24 cellular contexts compared by ENCODE assay signal in genomic region chr3:54563661-54564200, GRCh38.
"Had no signal": no experiment of that assay in that cellular context is flagged by ENCODE, and none has a peak within 500 bp of the region (broad histone marks: within the 10 kb centered on the region; RNA-seq: fewer than 3 reads in every experiment).

No MANE protein-coding gene starts in this region.

- H3K9me3 ChIP-seq: Peyer's patch, SJCRH30, SK-N-SH had no signal

- H3K4me1 ChIP-seq: Peyer's patch, SJCRH30 had no signal

- H3K36me3 ChIP-seq: brain microvascular endothelial cell, cardiac muscle cell, Peyer's patch, SJCRH30, WERI-Rb-1 had no signal

- H3K4me3 ChIP-seq: cardiac muscle cell, K562, Peyer's patch, SJCRH30 had no signal

- ATAC-seq: activated CD4-positive, alpha-beta T cell treated with anti-CD3 and anti-CD28 coated beads for 36 hours; activated T-cell treated with anti-CD3 and anti-CD28 coated beads, Interleukin-2, amount 50 U/mL, for 72 hours; K562 had no signal

- DNase-seq: activated CD4-positive, alpha-beta memory T cell treated with anti-CD3 and anti-CD28 coated beads, Interleukin-2, amount 10 ng/mL, durations not matched to agents 7 days and 5 days; activated CD4-positive, alpha-beta T cell treated with anti-CD3 and anti-CD28 coated beads for 36 hours; activated CD4-positive, alpha-beta T cell treated with anti-CD3 and anti-CD28 coated beads, Interleukin-2, amount 50 U/mL, for 1 hour; activated gamma-delta T cell treated with Interleukin-2 at 50 U/mL for 16 hours; activated naive CD4-positive, alpha-beta T cell treated with anti-CD3 and anti-CD28 coated beads, Interleukin-2, amount 10 ng/mL, durations not matched to agents 7 days and 5 days; activated naive CD8-positive, alpha-beta T cell treated with anti-CD3 and anti-CD28 coated beads for 36 hours; activated T-cell treated with anti-CD3 and anti-CD28 coated beads, Interleukin-2, amount 50 U/mL, for 72 hours; brain microvascular endothelial cell; Karpas-422; NCI-H1048; NCI-H2107; NCI-H510A treated with DMSO at 0.1 percent for 48 hours; NCI-H774; NK-92 treated with Interleukin-12 subunit alpha and Interleukin-12 subunit beta, amount 100 ng/mL, for 24 hours; OCI-M1; Peyer's patch; Right ventricle myocardium superior; SJCRH30; SK-N-SH; T-helper 1 cell; WERI-Rb-1 had no signal

- H3K27me3 ChIP-seq: brain microvascular endothelial cell, Peyer's patch, SJCRH30 had no signal

- H3K27ac ChIP-seq: brain microvascular endothelial cell, cardiac muscle cell, Peyer's patch, RWPE1, SJCRH30, WERI-Rb-1 had no signal
